Comparison of ENCODE assay signal across 9 cellular contexts in the genomic region with DNA sequence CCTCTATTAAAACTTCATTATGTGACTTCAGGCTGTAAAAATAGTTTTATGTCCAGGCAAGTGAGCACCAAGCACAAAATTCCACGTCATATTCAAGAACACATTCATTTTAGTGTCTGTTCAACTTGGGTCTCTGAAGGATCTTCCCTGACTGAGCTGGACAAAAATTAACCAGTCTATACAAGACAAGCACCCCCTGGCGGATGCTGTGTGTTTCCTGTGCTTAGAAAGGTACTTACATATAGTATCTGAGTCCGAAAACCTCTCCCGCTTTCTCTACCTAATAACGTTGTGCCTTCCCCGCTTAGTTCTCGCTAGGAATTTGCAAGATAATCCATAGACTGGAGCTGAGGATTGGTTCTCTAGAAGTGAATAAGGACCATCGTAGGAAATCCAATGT.
A peak's percentile ranks its signal among the peaks of the same experiment; 100 is the strongest.
DNase-seq lines count a peak whose midpoint lies in the region; ATAC-seq and TF ChIP-seq lines count a peak whose summit lies in the region.
"Had no signal": no experiment of that assay in that cellular context is flagged by ENCODE, and none has a peak within 500 bp of the region (broad histone marks: within the 10 kb centered on the region; RNA-seq: fewer than 3 reads in every experiment).

No MANE protein-coding gene starts in this region.

- ATAC-seq in HG03571 (IDR thresholded peaks at IDR 0.05; ENCODE audit: unreplicated experiment) = peak; percentile 78
- ATAC-seq in activated CD4-positive, CD25-positive, alpha-beta regulatory T cell treated with anti-CD3 and anti-CD28 coated beads, Interleukin-2, amount 50 U/mL, for 24 hours = no peak

- H3K9me3 ChIP-seq in WERI-Rb-1 (ENCODE audit: severe bottlenecking) = no peaks in the 10 kb centered on the region
- H3K9me3 ChIP-seq: SJSA1 had no signal

- no peaks in the 10 kb centered on the region for H3K27me3 ChIP-seq in WERI-Rb-1 (ENCODE audit: insufficient read depth, low read depth, severe bottlenecking)
- H3K27me3 ChIP-seq: SJSA1 had no signal

- H3K36me3 ChIP-seq in WERI-Rb-1 = no peaks in the 10 kb centered on the region
- H3K36me3 ChIP-seq: SJSA1 had no signal

- DNase-seq in NCI-H1436 (lab: John Stamatoyannopoulos, UW) (peak; percentile 0), NCI-H1436 treated with DMSO at 0.1 percent for 48 hours (lab: John Stamatoyannopoulos, UW) (no peak), WERI-Rb-1 (peak; percentile 77), midbrain (lab: John Stamatoyannopoulos, UW) (peak; percentile 2)
- DNase-seq in activated CD8-positive, alpha-beta memory T cell treated with anti-CD3 and anti-CD28 coated beads for 24 hours = no peak
- no peak for DNase-seq in activated CD4-positive, CD25-positive, alpha-beta regulatory T cell treated with anti-CD3 and anti-CD28 coated beads, Interleukin-2, amount 50 U/mL, for 72 hours

- peak; percentile 48 for TF ChIP-seq CTCF in WERI-Rb-1 (IDR thresholded peaks at IDR 0.05; ENCODE audit: low read depth, low read length)

- H3K4me3 ChIP-seq in WERI-Rb-1 (ENCODE audit: low read depth, low read length) = no peak overlapping the region
- H3K4me3 ChIP-seq: SJSA1 had no signal

- no peak overlapping the region for H3K27ac ChIP-seq in WERI-Rb-1
- H3K27ac ChIP-seq: SJSA1 had no signal

Comparison
In these comparisons a context has a peak if more than half of its experiments do, and no peak if none do; other contexts are left out.
1. DNase-seq: peak in NCI-H1436 (single experiment), WERI-Rb-1 (single experiment) and midbrain (single experiment); none in NCI-H1436 treated with DMSO at 0.1 percent for 48 hours (single experiment), activated CD8-positive, alpha-beta memory T cell treated with anti-CD3 and anti-CD28 coated beads for 24 hours (single experiment) and activated CD4-positive, CD25-positive, alpha-beta regulatory T cell treated with anti-CD3 and anti-CD28 coated beads, Interleukin-2, amount 50 U/mL, for 72 hours (single experiment).